Comparison of ENCODE assay signal across 8 cellular contexts in the genomic region with DNA sequence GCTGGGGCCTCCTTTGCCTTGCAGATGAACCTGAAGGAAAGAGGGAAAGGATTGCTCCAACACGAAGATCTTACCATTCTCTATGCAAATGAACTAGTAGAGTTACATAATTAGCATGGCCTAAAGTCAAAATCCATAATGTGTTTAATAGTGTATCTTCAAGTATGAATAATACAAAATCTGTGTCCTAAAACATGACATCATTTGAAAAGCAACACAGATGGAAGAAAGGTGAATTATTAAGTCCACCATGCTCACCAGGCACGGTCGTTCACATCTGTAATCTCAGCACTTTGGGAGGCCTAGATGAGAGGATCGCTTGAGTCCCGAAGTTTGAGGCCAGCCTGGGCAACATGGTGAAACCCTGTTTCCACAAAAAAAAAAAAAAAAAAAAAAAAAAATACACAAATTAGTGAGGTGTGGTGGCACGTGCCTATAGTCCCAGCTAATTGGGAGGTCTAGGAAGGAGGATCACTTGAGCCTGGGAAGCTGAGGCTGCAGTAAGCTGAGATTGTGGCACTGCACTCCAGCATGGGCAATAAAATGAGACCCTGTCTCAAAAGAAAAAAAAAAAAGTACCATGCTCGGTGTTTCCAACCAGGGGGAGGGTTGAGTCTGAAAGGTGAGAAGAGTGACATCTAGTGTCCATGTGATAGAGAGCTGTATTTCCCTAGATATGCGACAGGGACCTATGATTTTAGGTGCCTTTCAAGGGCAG.
DNase-seq lines count a peak whose midpoint lies in the region; ATAC-seq and TF ChIP-seq lines count a peak whose summit lies in the region.

No MANE protein-coding gene starts in this region.

- DNase-seq in stimulated activated CD4-positive, alpha-beta T cell treated with anti-CD3 and anti-CD28 coated beads, Interleukin-15, amount 100 ng/mL, for 24 hours = peak; percentile 6
- DNase-seq in stimulated activated CD4-positive, alpha-beta T cell treated with anti-CD3 and anti-CD28 coated beads, Interleukin-1b, Interleukin-23, amount 100 ng/mL, for 48 hours = no peak
- DNase-seq in MV-4-11 (lab: John Stamatoyannopoulos, UW) (peak; percentile 40), SW 1271 (lab: John Stamatoyannopoulos, UW) (peak; percentile 8 to 58), fibroblast of peridontal ligament (ENCODE audit: extremely low read depth) (peak; percentile 54), pons (ENCODE audit: low spot score) (peak; percentile 37)
- no peak for DNase-seq in NK-92 treated with Interleukin-12 subunit alpha and Interleukin-12 subunit beta, amount 100 ng/mL, for 24 hours (lab: John Stamatoyannopoulos, UW)

- no peak for TF ChIP-seq POLR2A in GM18505 (IDR thresholded peaks at IDR 0.05; ENCODE audit: borderline replicate concordance, extremely low read depth, insufficient read depth, insufficient read length)

- ATAC-seq in GM18505 (IDR thresholded peaks at IDR 0.05; ENCODE audit: unreplicated experiment) = no peak

Comparison
In these comparisons a context has a peak if more than half of its experiments do, and no peak if none do; other contexts are left out.
1. DNase-seq: peak in stimulated activated CD4-positive, alpha-beta T cell treated with anti-CD3 and anti-CD28 coated beads, Interleukin-15, amount 100 ng/mL, for 24 hours (single experiment), MV-4-11 (single experiment), SW 1271 (2 of 2), fibroblast of peridontal ligament (single experiment) and pons (single experiment); none in stimulated activated CD4-positive, alpha-beta T cell treated with anti-CD3 and anti-CD28 coated beads, Interleukin-1b, Interleukin-23, amount 100 ng/mL, for 48 hours (single experiment) and NK-92 treated with Interleukin-12 subunit alpha and Interleukin-12 subunit beta, amount 100 ng/mL, for 24 hours (single experiment).